ENCODE assay signal across 20 cellular contexts in genomic region chr2:10022886-10023662, GRCh38. TPM values are rescaled to one million over a fixed set of nuclear protein-coding genes. Genes with fewer than 3 reads are reported as not detected.
DNase-seq lines count a peak whose midpoint lies in the region; ATAC-seq, FAIRE-seq and TF ChIP-seq lines count a peak whose summit lies in the region.
"Had no signal": no experiment of that assay in that cellular context is flagged by ENCODE, and none has a peak within 500 bp of the region (broad histone marks: within the 10 kb centered on the region; RNA-seq: fewer than 3 reads in every experiment).

No MANE protein-coding gene starts in this region.

- TF ChIP-seq CTCF in WERI-Rb-1 (IDR thresholded peaks at IDR 0.05; ENCODE audit: low read depth, low read length) (peak; percentile 55), liver (IDR thresholded peaks at IDR 0.05; ENCODE audit: low read depth, low read length, missing input control) (peak; percentile 6)

- H3K27ac ChIP-seq in WERI-Rb-1 = no peak overlapping the region
- H3K27ac ChIP-seq in liver (ENCODE audit: low read depth in 1 of 2, low read length in 2 of 2) = no peak overlapping the region

- TF ChIP-seq RAD21 in liver (IDR thresholded peaks at IDR 0.05) = peak; percentile 53 to 55

- H3K9ac ChIP-seq in liver (ENCODE audit: low read depth in 1 of 2, low read length in 2 of 2) = no peak overlapping the region

- peak; percentile 16 for DNase-seq in EH (ENCODE audit: low read depth)
- no peak for DNase-seq in WERI-Rb-1
- no peak for DNase-seq in urothelium cell line (ENCODE audit: low spot score)
- DNase-seq in activated CD4-positive, alpha-beta T cell treated with anti-CD3 and anti-CD28 coated beads, Interleukin-2, amount 50 U/mL, for 48 hours = no peak
- DNase-seq in NCI-H1436 treated with DMSO at 0.1 percent for 48 hours (lab: John Stamatoyannopoulos, UW) = no peak
- DNase-seq: activated CD4-positive, alpha-beta T cell treated with anti-CD3 and anti-CD28 coated beads, Interleukin-2, amount 10 ng/mL, durations not matched to agents 7 days and 5 days; amygdala; CD4-positive, alpha-beta T cell; GOT3; KBM-7; MV-4-11; NCI-H1930; NK-92 treated with Interleukin-12 subunit alpha and Interleukin-12 subunit beta, amount 100 ng/mL, for 24 hours; nucleus accumbens; RPMI8226; SW 1271 had no signal

- H3K36me3 ChIP-seq in WERI-Rb-1 (no peaks in the 10 kb centered on the region), liver (ENCODE audit: control insufficient read depth in 4 of 4, insufficient read depth in 3 of 4, low read depth in 1 of 4, low read length in 3 of 4) (no peaks in the 10 kb centered on the region)

- H3K4me1 ChIP-seq in liver (ENCODE audit: control insufficient read depth in 4 of 4, insufficient read depth in 4 of 4, low read length in 3 of 4) = peaks cover 6 to 15% (median 12%) of the 10 kb centered on the region in 4 donors

- H3K4me3 ChIP-seq in WERI-Rb-1 (ENCODE audit: low read depth, low read length) (no peak overlapping the region), liver (ENCODE audit: low read depth in 1 of 3, low read length in 3 of 3) (no peak overlapping the region)

- no peak for ATAC-seq in GM18511 (IDR thresholded peaks at IDR 0.05; ENCODE audit: unreplicated experiment)

- FAIRE-seq in urothelium cell line (lab: Jason Lieb, UNC) = peak; percentile 87
- FAIRE-seq: frontal cortex, TTC549 had no signal

- WGBS in liver = 92% methylated on average over 12 of the region's 12 CpGs

- H3K9me3 ChIP-seq in WERI-Rb-1 (ENCODE audit: severe bottlenecking) (no peaks in the 10 kb centered on the region), liver (ENCODE audit: control insufficient read depth in 4 of 4, low read length in 3 of 4) (no peaks in the 10 kb centered on the region)

- H3K27me3 ChIP-seq in WERI-Rb-1 (ENCODE audit: insufficient read depth, low read depth, severe bottlenecking) (no peaks in the 10 kb centered on the region), liver (ENCODE audit: control insufficient read depth in 4 of 4, insufficient read depth in 4 of 4, low read length in 3 of 4) (no peaks in the 10 kb centered on the region)

TF ChIP-seq in liver, 16 proteins besides CTCF, POLR2A, EP300 and RAD21:
- TF ChIP-seq FOXA2 (IDR thresholded peaks at IDR 0.05) (no peak), JUND (IDR thresholded peaks at IDR 0.05) (no peak), HNF4A (conservative IDR thresholded peaks at IDR 0.05) (no peak), TAF1 (conservative IDR thresholded peaks at IDR 0.05) (no peak), RXRA (IDR thresholded peaks at IDR 0.05) (no peak), MAX (IDR thresholded peaks at IDR 0.05) (no peak)

RNA-seq across cellular contexts. Expression of gene KLF11, which starts 20.3 kb away (rescaled TPM):
- total RNA-seq in liver = 10 to 100 TPM; 13.2 to 43.0 TPM
- polyA plus RNA-seq in liver = 10 to 100 TPM; 10.5 to 15.8 TPM

RNA-seq across cellular contexts. Expression of gene CYS1, which starts 57.1 kb away (rescaled TPM):
- total RNA-seq in liver = 1 to 10 TPM; 1.3 to 4.1 TPM
- polyA plus RNA-seq in liver = under 1 TPM; 0.07 to 0.72 TPM
- total RNA-seq: CD4-positive, alpha-beta T cell had no signal
